19 cellular contexts compared by ENCODE assay signal in the genomic region with DNA sequence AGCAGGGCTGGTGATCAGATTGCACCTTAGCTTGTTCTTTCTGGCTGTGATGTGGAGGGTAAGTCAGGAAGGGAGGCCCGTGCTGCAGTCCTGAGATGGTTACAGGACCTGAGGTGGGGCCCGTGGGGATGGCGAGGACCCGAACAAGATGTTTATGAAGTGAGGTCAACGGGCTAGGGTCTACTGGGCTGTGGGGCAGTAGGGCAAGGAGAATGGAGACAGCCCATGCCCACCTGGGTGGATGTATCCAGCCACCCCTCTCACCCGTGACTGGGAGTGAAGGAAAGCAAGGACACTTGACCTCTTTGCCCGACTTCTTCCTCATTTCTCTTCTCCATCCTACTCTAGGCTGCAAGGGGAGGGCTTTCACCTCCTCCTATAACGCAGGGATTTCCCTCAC.
"Had no signal": no experiment of that assay in that cellular context is flagged by ENCODE, and none has a peak within 500 bp of the region (broad histone marks: within the 10 kb centered on the region; RNA-seq: fewer than 3 reads in every experiment).

No MANE protein-coding gene starts in this region.

- H3K27ac ChIP-seq: SJCRH30 had no signal

- DNase-seq: Karpas-422, KBM-7, MM.1S, NCI-H1092 treated with DMSO at 0.1 percent for 48 hours, NCI-H1436, NCI-H187, NCI-H2029, NCI-H2081 treated with DMSO at 0.1 percent for 48 hours, NCI-H2171, NCI-H226, NCI-H446, NCI-H510A, NCI-H524 treated with DMSO at 0.1 percent for 48 hours, NCI-H69, NCI-H774, RPMI8226, SHP77, SJCRH30 had no signal

- ATAC-seq: SK-N-SH treated with all-trans-retinoic acid at 6 μM for 48 hours had no signal

- H3K4me1 ChIP-seq: SJCRH30 had no signal

- H3K36me3 ChIP-seq: SJCRH30 had no signal

- H3K9me3 ChIP-seq: SJCRH30 had no signal

- H3K4me3 ChIP-seq: SJCRH30 had no signal
